ENCODE assay signal across 8 cellular contexts in genomic region chr4:155972098-155972497, GRCh38. TPM values are rescaled to one million over a fixed set of nuclear protein-coding genes. Genes with fewer than 3 reads are reported as not detected.
A peak's percentile ranks its signal among the peaks of the same experiment; 100 is the strongest.
DNase-seq lines count a peak whose midpoint lies in the region; ATAC-seq and TF ChIP-seq lines count a peak whose summit lies in the region.

No MANE protein-coding gene starts in this region.

- H3K4me3 Mint-ChIP-seq in activated CD4-positive, alpha-beta T cell treated with anti-CD3 and anti-CD28 coated beads for 36 hours = no peak overlapping the region
- H3K4me3 Mint-ChIP-seq in activated CD4-positive, alpha-beta T cell treated with anti-CD3 and anti-CD28 coated beads, Interleukin-2, amount 10 ng/mL, durations not matched to agents 7 days and 5 days = no peak overlapping the region

- no peak for TF ChIP-seq CTCF in omental fat pad (IDR thresholded peaks at IDR 0.05)

- ATAC-seq in activated CD4-positive, alpha-beta T cell treated with anti-CD3 and anti-CD28 coated beads for 36 hours = no peak
- ATAC-seq in HG03135 (IDR thresholded peaks at IDR 0.05; ENCODE audit: unreplicated experiment) (peak; percentile 43), omental fat pad (ENCODE audit: low FRiP score) (peak; percentile 58)

- POLR2A ChIA-PET in activated CD4-positive, alpha-beta T cell treated with anti-CD3 and anti-CD28 coated beads for 36 hours (lab: Charles Lee) = no interaction called here
- POLR2A ChIA-PET in activated CD4-positive, alpha-beta T cell treated with anti-CD3 and anti-CD28 coated beads, Interleukin-2, amount 10 ng/mL, durations not matched to agents 7 days and 5 days (lab: Charles Lee) = no interaction called here

- CTCF ChIA-PET in activated CD4-positive, alpha-beta T cell treated with anti-CD3 and anti-CD28 coated beads for 36 hours (lab: Charles Lee) = interaction anchor here (0.7 to 0.9 kb wide), 2 partner anchors 19 to 1118 kb away, joined by 3 to 6 read pairs; no protein-coding TSS in a partner anchor
- CTCF ChIA-PET in activated CD4-positive, alpha-beta T cell treated with anti-CD3 and anti-CD28 coated beads, Interleukin-2, amount 10 ng/mL, durations not matched to agents 7 days and 5 days (lab: Charles Lee) = no interaction called here

- no peaks in the 10 kb centered on the region for H3K36me3 Mint-ChIP-seq in activated CD4-positive, alpha-beta T cell treated with anti-CD3 and anti-CD28 coated beads for 36 hours (ENCODE audit: low read depth)
- no peaks in the 10 kb centered on the region for H3K36me3 Mint-ChIP-seq in activated CD4-positive, alpha-beta T cell treated with anti-CD3 and anti-CD28 coated beads, Interleukin-2, amount 10 ng/mL, durations not matched to agents 7 days and 5 days (ENCODE audit: low read depth)

- H3K4me1 Mint-ChIP-seq in activated CD4-positive, alpha-beta T cell treated with anti-CD3 and anti-CD28 coated beads for 36 hours = no peaks in the 10 kb centered on the region
- no peaks in the 10 kb centered on the region for H3K4me1 Mint-ChIP-seq in activated CD4-positive, alpha-beta T cell treated with anti-CD3 and anti-CD28 coated beads, Interleukin-2, amount 10 ng/mL, durations not matched to agents 7 days and 5 days

- H3K27me3 Mint-ChIP-seq in activated CD4-positive, alpha-beta T cell treated with anti-CD3 and anti-CD28 coated beads for 36 hours = peaks cover 12% of the 10 kb centered on the region
- no peaks in the 10 kb centered on the region for H3K27me3 Mint-ChIP-seq in activated CD4-positive, alpha-beta T cell treated with anti-CD3 and anti-CD28 coated beads, Interleukin-2, amount 10 ng/mL, durations not matched to agents 7 days and 5 days

- no peaks in the 10 kb centered on the region for H3K9me3 Mint-ChIP-seq in activated CD4-positive, alpha-beta T cell treated with anti-CD3 and anti-CD28 coated beads for 36 hours (ENCODE audit: low read depth)
- H3K9me3 Mint-ChIP-seq in activated CD4-positive, alpha-beta T cell treated with anti-CD3 and anti-CD28 coated beads, Interleukin-2, amount 10 ng/mL, durations not matched to agents 7 days and 5 days = peaks cover 3% of the 10 kb centered on the region

- intact Hi-C loops in activated CD4-positive, alpha-beta T cell treated with anti-CD3 and anti-CD28 coated beads for 36 hours (cut with DNase I, micrococcal nuclease) = no loop called here

- peak; percentile 6 for DNase-seq in activated CD4-positive, alpha-beta T cell treated with anti-CD3 and anti-CD28 coated beads for 36 hours
- no peak for DNase-seq in activated CD4-positive, alpha-beta T cell treated with anti-CD3 and anti-CD28 coated beads, Interleukin-2, amount 10 ng/mL, durations not matched to agents 7 days and 5 days
- peak; percentile 40 for DNase-seq in amniotic epithelial cell (ENCODE audit: low read depth)
- no peak for DNase-seq in omental fat pad (ENCODE audit: low spot score)
- no peak for DNase-seq in cerebellar nuclear complex (lab: John Stamatoyannopoulos, UW)
- no peak for DNase-seq in NCI-H2081 treated with DMSO at 0.1 percent for 48 hours (lab: John Stamatoyannopoulos, UW)
- DNase-seq in HuH-7.5 (ENCODE audit: low spot score) = no peak

- no peak overlapping the region for H3K27ac Mint-ChIP-seq in activated CD4-positive, alpha-beta T cell treated with anti-CD3 and anti-CD28 coated beads for 36 hours
- no peak overlapping the region for H3K27ac Mint-ChIP-seq in activated CD4-positive, alpha-beta T cell treated with anti-CD3 and anti-CD28 coated beads, Interleukin-2, amount 10 ng/mL, durations not matched to agents 7 days and 5 days

RNA-seq across cellular contexts. Expression of gene CTSO, which starts 18.4 kb away (rescaled TPM):
- 1 to 10 TPM; 2.6 to 3.0 TPM for total RNA-seq in activated CD4-positive, alpha-beta T cell treated with anti-CD3 and anti-CD28 coated beads for 36 hours
- total RNA-seq in activated CD4-positive, alpha-beta T cell treated with anti-CD3 and anti-CD28 coated beads, Interleukin-2, amount 10 ng/mL, durations not matched to agents 7 days and 5 days = 1 to 10 TPM; 5.5 to 6.2 TPM
- total RNA-seq in omental fat pad = 10 to 100 TPM; 15.3 to 47.1 (median 20.9) TPM

Comparison
In these comparisons a context has a peak if more than half of its experiments do, and no peak if none do; other contexts are left out.
1. DNase-seq: peak in activated CD4-positive, alpha-beta T cell treated with anti-CD3 and anti-CD28 coated beads for 36 hours (single experiment) and amniotic epithelial cell (single experiment); none in activated CD4-positive, alpha-beta T cell treated with anti-CD3 and anti-CD28 coated beads, Interleukin-2, amount 10 ng/mL, durations not matched to agents 7 days and 5 days (single experiment), omental fat pad (single experiment), cerebellar nuclear complex (0 of 2), NCI-H2081 treated with DMSO at 0.1 percent for 48 hours (single experiment) and HuH-7.5 (single experiment).